ENCODE assay signal across 1 cellular context in genomic region chr19:51549533-51550324, GRCh38.
TF ChIP-seq lines count a peak whose summit lies in the region.

No MANE protein-coding gene starts in this region.

TF ChIP-seq in K562, 482 proteins besides CTCF, POLR2A, EP300 and RAD21 (continued from another document):
- no peak for TF ChIP-seq ETS1 (conservative IDR thresholded peaks at IDR 0.05; ENCODE audit: control insufficient read depth, low read depth, low read length)
- TF ChIP-seq POLR2B (IDR thresholded peaks at IDR 0.05; ENCODE audit: low read depth, partially characterized antibody), result peak; percentile 61
- TF ChIP-seq SP1 (CRISPR knock-in tag; IDR thresholded peaks at IDR 0.05), result peak; percentile 62
- TF ChIP-seq CXXC5 (CRISPR knock-in tag; IDR thresholded peaks at IDR 0.05), result peak; percentile 66
- TF ChIP-seq POU5F1 (IDR thresholded peaks at IDR 0.05; ENCODE audit: borderline replicate concordance, low read depth, low read length, partially characterized antibody), result no peak
- no peak for TF ChIP-seq RFX5 (IDR thresholded peaks at IDR 0.05; ENCODE audit: low read depth, low read length)
- TF ChIP-seq, protein P1, sequence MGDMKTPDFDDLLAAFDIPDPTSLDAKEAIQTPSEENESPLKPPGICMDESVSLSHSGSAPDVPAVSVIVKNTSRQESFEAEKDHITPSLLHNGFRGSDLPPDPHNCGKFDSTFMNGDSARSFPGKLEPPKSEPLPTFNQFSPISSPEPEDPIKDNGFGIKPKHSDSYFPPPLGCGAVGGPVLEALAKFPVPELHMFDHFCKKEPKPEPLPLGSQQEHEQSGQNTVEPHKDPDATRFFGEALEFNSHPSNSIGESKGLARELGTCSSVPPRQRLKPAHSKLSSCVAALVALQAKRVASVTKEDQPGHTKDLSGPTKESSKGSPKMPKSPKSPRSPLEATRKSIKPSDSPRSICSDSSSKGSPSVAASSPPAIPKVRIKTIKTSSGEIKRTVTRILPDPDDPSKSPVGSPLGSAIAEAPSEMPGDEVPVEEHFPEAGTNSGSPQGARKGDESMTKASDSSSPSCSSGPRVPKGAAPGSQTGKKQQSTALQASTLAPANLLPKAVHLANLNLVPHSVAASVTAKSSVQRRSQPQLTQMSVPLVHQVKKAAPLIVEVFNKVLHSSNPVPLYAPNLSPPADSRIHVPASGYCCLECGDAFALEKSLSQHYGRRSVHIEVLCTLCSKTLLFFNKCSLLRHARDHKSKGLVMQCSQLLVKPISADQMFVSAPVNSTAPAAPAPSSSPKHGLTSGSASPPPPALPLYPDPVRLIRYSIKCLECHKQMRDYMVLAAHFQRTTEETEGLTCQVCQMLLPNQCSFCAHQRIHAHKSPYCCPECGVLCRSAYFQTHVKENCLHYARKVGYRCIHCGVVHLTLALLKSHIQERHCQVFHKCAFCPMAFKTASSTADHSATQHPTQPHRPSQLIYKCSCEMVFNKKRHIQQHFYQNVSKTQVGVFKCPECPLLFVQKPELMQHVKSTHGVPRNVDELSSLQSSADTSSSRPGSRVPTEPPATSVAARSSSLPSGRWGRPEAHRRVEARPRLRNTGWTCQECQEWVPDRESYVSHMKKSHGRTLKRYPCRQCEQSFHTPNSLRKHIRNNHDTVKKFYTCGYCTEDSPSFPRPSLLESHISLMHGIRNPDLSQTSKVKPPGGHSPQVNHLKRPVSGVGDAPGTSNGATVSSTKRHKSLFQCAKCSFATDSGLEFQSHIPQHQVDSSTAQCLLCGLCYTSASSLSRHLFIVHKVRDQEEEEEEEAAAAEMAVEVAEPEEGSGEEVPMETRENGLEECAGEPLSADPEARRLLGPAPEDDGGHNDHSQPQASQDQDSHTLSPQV (IDR thresholded peaks at IDR 0.05), result peak; percentile 97
- TF ChIP-seq NR2C1 (IDR thresholded peaks at IDR 0.05), result no peak
- TF ChIP-seq NR2C1 (tag; IDR thresholded peaks at IDR 0.05), result peak; percentile 32; the same call in 1 of the 2 replicates
- no peak for TF ChIP-seq SMAD2 (IDR thresholded peaks at IDR 0.05; ENCODE audit: low read depth, low read length)
- TF ChIP-seq ZNF165 (CRISPR knock-in tag; IDR thresholded peaks at IDR 0.05; ENCODE audit: borderline replicate concordance), result no peak; the same call in 1 of the 2 replicates
- no peak for TF ChIP-seq FOXJ2 (tag; IDR thresholded peaks at IDR 0.05)
- TF ChIP-seq MEIS2 (IDR thresholded peaks at IDR 0.05; ENCODE audit: partially characterized antibody), result peak; percentile 76
- TF ChIP-seq STAG1 (CRISPR knock-in tag; IDR thresholded peaks at IDR 0.05; ENCODE audit: borderline replicate concordance), result no peak
- TF ChIP-seq, protein P2, sequence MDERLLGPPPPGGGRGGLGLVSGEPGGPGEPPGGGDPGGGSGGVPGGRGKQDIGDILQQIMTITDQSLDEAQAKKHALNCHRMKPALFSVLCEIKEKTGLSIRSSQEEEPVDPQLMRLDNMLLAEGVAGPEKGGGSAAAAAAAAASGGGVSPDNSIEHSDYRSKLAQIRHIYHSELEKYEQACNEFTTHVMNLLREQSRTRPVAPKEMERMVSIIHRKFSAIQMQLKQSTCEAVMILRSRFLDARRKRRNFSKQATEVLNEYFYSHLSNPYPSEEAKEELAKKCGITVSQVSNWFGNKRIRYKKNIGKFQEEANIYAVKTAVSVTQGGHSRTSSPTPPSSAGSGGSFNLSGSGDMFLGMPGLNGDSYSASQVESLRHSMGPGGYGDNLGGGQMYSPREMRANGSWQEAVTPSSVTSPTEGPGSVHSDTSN (CRISPR knock-in tag; IDR thresholded peaks at IDR 0.05; ENCODE audit: low read depth), result no peak
- TF ChIP-seq, protein P2 (tag; conservative IDR thresholded peaks at IDR 0.05; ENCODE audit: low read depth), result peak; percentile 62; the same call in 1 of the 2 replicates
- peak; percentile 63 for TF ChIP-seq NFE2 (IDR thresholded peaks at IDR 0.05; ENCODE audit: low read depth)
- TF ChIP-seq TEAD4 (IDR thresholded peaks at IDR 0.05; ENCODE audit: low read length), result peak; percentile 51; the same call in 1 of the 2 replicates
- TF ChIP-seq TEAD4 (CRISPR knock-in tag; IDR thresholded peaks at IDR 0.05; ENCODE audit: borderline replicate concordance), result no peak
- TF ChIP-seq ZNF76 (CRISPR knock-in tag; IDR thresholded peaks at IDR 0.05; ENCODE audit: borderline replicate concordance), result 0 out of 2 replicates have a peak, but pooled peaks have one; percentile 24
- peak; percentile 26 to 67; a peak in 2 of 4 replicates for TF ChIP-seq KDM1A (IDR thresholded peaks at IDR 0.05)
- TF ChIP-seq ZNF639 (CRISPR knock-in tag; conservative IDR thresholded peaks at IDR 0.05 in 1 of 2, IDR thresholded peaks at IDR 0.05 in 1 of 2), result no peak; a peak in 1 of 4 replicates
- TF ChIP-seq CHD1 (IDR thresholded peaks at IDR 0.05; ENCODE audit: low read length), result peak; percentile 46
- TF ChIP-seq CHD7 (IDR thresholded peaks at IDR 0.05; ENCODE audit: low read depth, low read length), result no peak
- TF ChIP-seq CREB1 (IDR thresholded peaks at IDR 0.05), result no peak
- no peak for TF ChIP-seq CREB1 (CRISPR knock-in tag; IDR thresholded peaks at IDR 0.05)
- no peak for TF ChIP-seq BACH1 (tag; IDR thresholded peaks at IDR 0.05)
- 0 out of 2 replicates have a peak, but pooled peaks have one; percentile 10 for TF ChIP-seq CHCHD3 (CRISPR knock-in tag; IDR thresholded peaks at IDR 0.05)
- TF ChIP-seq ZFX (CRISPR knock-in tag; IDR thresholded peaks at IDR 0.05), result peak; percentile 86
- TF ChIP-seq ZNF3 (CRISPR knock-in tag; IDR thresholded peaks at IDR 0.05), result 0 out of 2 replicates have a peak, but pooled peaks have one; percentile 22
- TF ChIP-seq TEAD1 (CRISPR knock-in tag; IDR thresholded peaks at IDR 0.05), result 0 out of 4 replicates have a peak, but pooled peaks have one; percentile 6 to 32
- no peak for TF ChIP-seq ZNF280B (CRISPR knock-in tag; IDR thresholded peaks at IDR 0.05)
